2 cellular contexts compared by ENCODE assay signal in genomic region chr11:111148953-111149352, GRCh38.
A peak's percentile ranks its signal among the peaks of the same experiment; 100 is the strongest.
TF ChIP-seq lines count a peak whose summit lies in the region.

No MANE protein-coding gene starts in this region.

TF ChIP-seq in IMR-90, 13 proteins besides CTCF, POLR2A, EP300 and RAD21:
- TF ChIP-seq MAZ (IDR thresholded peaks at IDR 0.05; ENCODE audit: borderline replicate concordance, low read depth, low read length) = no peak
- TF ChIP-seq MXI1 (IDR thresholded peaks at IDR 0.05; ENCODE audit: borderline replicate concordance, low read depth, low read length) = no peak
- TF ChIP-seq CHD1 (IDR thresholded peaks at IDR 0.05; ENCODE audit: low read depth, low read length) = no peak
- peak; percentile 73 for TF ChIP-seq CEBPB (IDR thresholded peaks at IDR 0.05; ENCODE audit: low read depth, low read length)
- TF ChIP-seq BHLHE40 (IDR thresholded peaks at IDR 0.05; ENCODE audit: low read depth, low read length) = no peak
- no peak for TF ChIP-seq ELK1 (IDR thresholded peaks at IDR 0.05; ENCODE audit: borderline replicate concordance, low read depth, low read length)
- TF ChIP-seq RCOR1 (IDR thresholded peaks at IDR 0.05; ENCODE audit: insufficient replicate concordance, low read length) = no peak
- TF ChIP-seq, protein P1, sequence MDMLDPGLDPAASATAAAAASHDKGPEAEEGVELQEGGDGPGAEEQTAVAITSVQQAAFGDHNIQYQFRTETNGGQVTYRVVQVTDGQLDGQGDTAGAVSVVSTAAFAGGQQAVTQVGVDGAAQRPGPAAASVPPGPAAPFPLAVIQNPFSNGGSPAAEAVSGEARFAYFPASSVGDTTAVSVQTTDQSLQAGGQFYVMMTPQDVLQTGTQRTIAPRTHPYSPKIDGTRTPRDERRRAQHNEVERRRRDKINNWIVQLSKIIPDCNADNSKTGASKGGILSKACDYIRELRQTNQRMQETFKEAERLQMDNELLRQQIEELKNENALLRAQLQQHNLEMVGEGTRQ (IDR thresholded peaks at IDR 0.05; ENCODE audit: low read depth, low read length) = no peak
- 0 out of 2 replicates have a peak, but pooled peaks have one; percentile 35 for TF ChIP-seq FOS (IDR thresholded peaks at IDR 0.05; ENCODE audit: low read depth, low read length)

TF ChIP-seq in SK-N-SH, 30 proteins besides CTCF, POLR2A, EP300 and RAD21:
- TF ChIP-seq RXRA (IDR thresholded peaks at IDR 0.05; ENCODE audit: borderline replicate concordance, low read depth) = no peak
- TF ChIP-seq, protein P2, sequence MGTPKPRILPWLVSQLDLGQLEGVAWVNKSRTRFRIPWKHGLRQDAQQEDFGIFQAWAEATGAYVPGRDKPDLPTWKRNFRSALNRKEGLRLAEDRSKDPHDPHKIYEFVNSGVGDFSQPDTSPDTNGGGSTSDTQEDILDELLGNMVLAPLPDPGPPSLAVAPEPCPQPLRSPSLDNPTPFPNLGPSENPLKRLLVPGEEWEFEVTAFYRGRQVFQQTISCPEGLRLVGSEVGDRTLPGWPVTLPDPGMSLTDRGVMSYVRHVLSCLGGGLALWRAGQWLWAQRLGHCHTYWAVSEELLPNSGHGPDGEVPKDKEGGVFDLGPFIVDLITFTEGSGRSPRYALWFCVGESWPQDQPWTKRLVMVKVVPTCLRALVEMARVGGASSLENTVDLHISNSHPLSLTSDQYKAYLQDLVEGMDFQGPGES (IDR thresholded peaks at IDR 0.05; ENCODE audit: low read depth, low read length) = no peak
- TF ChIP-seq FOXM1 (IDR thresholded peaks at IDR 0.05; ENCODE audit: low read depth) = no peak
- TF ChIP-seq MXI1 (IDR thresholded peaks at IDR 0.05; ENCODE audit: low read depth, low read length) = no peak; the same call in 1 of the 2 replicates
- no peak for TF ChIP-seq SIN3A (IDR thresholded peaks at IDR 0.05; ENCODE audit: borderline replicate concordance, low read depth, low read length)
- TF ChIP-seq, protein P3, sequence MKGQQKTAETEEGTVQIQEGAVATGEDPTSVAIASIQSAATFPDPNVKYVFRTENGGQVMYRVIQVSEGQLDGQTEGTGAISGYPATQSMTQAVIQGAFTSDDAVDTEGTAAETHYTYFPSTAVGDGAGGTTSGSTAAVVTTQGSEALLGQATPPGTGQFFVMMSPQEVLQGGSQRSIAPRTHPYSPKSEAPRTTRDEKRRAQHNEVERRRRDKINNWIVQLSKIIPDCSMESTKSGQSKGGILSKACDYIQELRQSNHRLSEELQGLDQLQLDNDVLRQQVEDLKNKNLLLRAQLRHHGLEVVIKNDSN (IDR thresholded peaks at IDR 0.05; ENCODE audit: borderline replicate concordance, low read depth) = no peak
- peak; percentile 5 for TF ChIP-seq CHD2 (IDR thresholded peaks at IDR 0.05; ENCODE audit: low read length, partially characterized antibody)
- TF ChIP-seq GATA2 (CRISPR knock-in tag; IDR thresholded peaks at IDR 0.05) = peak; percentile 65
- TF ChIP-seq MEF2A (IDR thresholded peaks at IDR 0.05; ENCODE audit: borderline replicate concordance, low read depth) = no peak
- TF ChIP-seq JUND (IDR thresholded peaks at IDR 0.05) = peak; percentile 28; the same call in 1 of the 2 replicates
- 0 out of 2 replicates have a peak, but pooled peaks have one; percentile 9 for TF ChIP-seq TCF12 (IDR thresholded peaks at IDR 0.05)
